ENCODE assay signal across 15 cellular contexts in genomic region chr11:75783416-75784084, GRCh38. TPM values are rescaled to one million over a fixed set of nuclear protein-coding genes. Genes with fewer than 3 reads are reported as not detected.
DNase-seq lines count a peak whose midpoint lies in the region; ATAC-seq and TF ChIP-seq lines count a peak whose summit lies in the region.
"Had no signal": no experiment of that assay in that cellular context is flagged by ENCODE, and none has a peak within 500 bp of the region (broad histone marks: within the 10 kb centered on the region; RNA-seq: fewer than 3 reads in every experiment).

No MANE protein-coding gene starts in this region.

- H3K36me3 Mint-ChIP-seq in endothelial cell (ENCODE audit: low read depth, unreplicated experiment) = no peaks in the 10 kb centered on the region
- H3K36me3 Mint-ChIP-seq: CD8-positive, alpha-beta memory T cell had no signal

- H3K4me3 ChIP-seq in BLaER1 = no peak overlapping the region
- H3K4me3 ChIP-seq in Loucy (ENCODE audit: low read length, poor library complexity, severe bottlenecking) = no peak overlapping the region
- H3K4me3 ChIP-seq in right lobe of liver = no peak overlapping the region
- H3K4me3 ChIP-seq: A549, GM12878, HAP-1 had no signal

- 54% methylated on average over 4 of the region's 4 CpGs for WGBS in right lobe of liver (ENCODE audit: insufficient coverage, low coverage, low lambda C conversion rate, missing lambda C conversion rate)

- H3K27me3 Mint-ChIP-seq in endothelial cell (ENCODE audit: unreplicated experiment) = peaks cover 6% of the 10 kb centered on the region
- H3K27me3 Mint-ChIP-seq: CD8-positive, alpha-beta memory T cell had no signal

- DNase-seq in endothelial cell (ENCODE audit: low spot score) (no peak), right lobe of liver (peak in 2 of 3 donors; percentile 62 to 78), LoVo (ENCODE audit: low spot score) (no peak), hepatic stellate cell (ENCODE audit: low spot score) (no peak), kidney glomerular epithelial cell (lab: John Stamatoyannopoulos, UW) (no peak)
- DNase-seq in stimulated activated CD4-positive, alpha-beta T cell treated with anti-CD3 and anti-CD28 coated beads, Interleukin-2, amount 100 ng/mL, for 48 hours = no peak
- DNase-seq: BE2C; Calu3; CD8-positive, alpha-beta memory T cell; DMS 273 treated with DMSO at 0.1 percent for 48 hours had no signal

- intact Hi-C loops in right lobe of liver (cut with DNase I) = no loop called here

- H3K9ac ChIP-seq in BLaER1 = no peak overlapping the region
- no peak overlapping the region for H3K9ac ChIP-seq in Loucy (ENCODE audit: low read depth, low read length, poor library complexity, severe bottlenecking)

- peak overlapping the region; percentile 43 for H3K4me2 ChIP-seq in BLaER1
- peak overlapping the region; percentile 32 for H3K4me2 ChIP-seq in Loucy (ENCODE audit: low read depth, low read length, poor library complexity, severe bottlenecking)
- H3K4me2 ChIP-seq: A549 had no signal

- peak; percentile 18 to 59 (median 40) for ATAC-seq in right lobe of liver
- ATAC-seq: A549, GM12878 had no signal

- H3F3A ChIP-seq in Loucy (ENCODE audit: low read depth) = no peaks in the 10 kb centered on the region

- H3K9me3 ChIP-seq in BLaER1 = no peaks in the 10 kb centered on the region
- no peaks in the 10 kb centered on the region for H3K9me3 ChIP-seq in Loucy (ENCODE audit: insufficient read depth, low read depth, low read length)
- H3K9me3 ChIP-seq in right lobe of liver = no peaks in the 10 kb centered on the region
- H3K9me3 ChIP-seq: A549, BE2C, HAP-1 had no signal

- H3K27ac Mint-ChIP-seq in endothelial cell (ENCODE audit: unreplicated experiment) = peak overlapping the region; percentile 36

- H4K20me1 ChIP-seq in BLaER1 = no peaks in the 10 kb centered on the region
- H4K20me1 ChIP-seq in Loucy (ENCODE audit: insufficient read depth, low read length, poor library complexity, severe bottlenecking) = no peaks in the 10 kb centered on the region

- no peak for TF ChIP-seq POLR2A in right lobe of liver (IDR thresholded peaks at IDR 0.05)

- peak overlapping the region; percentile 84 for H2AFZ ChIP-seq in Loucy (ENCODE audit: low read length)

- H3K27ac ChIP-seq in BLaER1 (no peak overlapping the region), right lobe of liver (peak overlapping the region in 2 of 3 donors; percentile 24 to 70)
- H3K27ac ChIP-seq: A549 had no signal

- H3K36me3 ChIP-seq in BLaER1 = no peaks in the 10 kb centered on the region
- no peaks in the 10 kb centered on the region for H3K36me3 ChIP-seq in Loucy (ENCODE audit: insufficient read depth, low read length)
- H3K36me3 ChIP-seq in right lobe of liver = peaks cover 0 to 13% (median 4%) of the 10 kb centered on the region in 4 donors
- H3K36me3 ChIP-seq: BE2C, HAP-1 had no signal

- H3K9me2 ChIP-seq in Loucy (replicated peaks; ENCODE audit: low read depth, low read length) = no peaks in the 10 kb centered on the region

- no peaks in the 10 kb centered on the region for H3K79me2 ChIP-seq in Loucy (ENCODE audit: insufficient read depth, low read length)

- H3K4me3 Mint-ChIP-seq in endothelial cell (ENCODE audit: unreplicated experiment) = no peak overlapping the region
- H3K4me3 Mint-ChIP-seq: CD8-positive, alpha-beta memory T cell had no signal

- peaks cover 4% of the 10 kb centered on the region for H3K4me1 Mint-ChIP-seq in endothelial cell (ENCODE audit: unreplicated experiment)
- H3K4me1 Mint-ChIP-seq: CD8-positive, alpha-beta memory T cell had no signal

- no peaks in the 10 kb centered on the region for H3K9me3 Mint-ChIP-seq in endothelial cell (ENCODE audit: unreplicated experiment)
- H3K9me3 Mint-ChIP-seq: CD8-positive, alpha-beta memory T cell had no signal

- no peak for TF ChIP-seq CTCF in Loucy (conservative IDR thresholded peaks at IDR 0.05; ENCODE audit: low read length)
- no peak for TF ChIP-seq CTCF in endothelial cell (IDR thresholded peaks at IDR 0.05; ENCODE audit: unreplicated experiment)
- no peak for TF ChIP-seq CTCF in right lobe of liver (IDR thresholded peaks at IDR 0.05)

- peaks cover 11% of the 10 kb centered on the region for H3K4me1 ChIP-seq in BLaER1
- peaks cover 11% of the 10 kb centered on the region for H3K4me1 ChIP-seq in Loucy (ENCODE audit: insufficient read depth, low read length, poor library complexity, severe bottlenecking)
- peaks cover 0 to 88% (median 38%) of the 10 kb centered on the region in 4 donors for H3K4me1 ChIP-seq in right lobe of liver
- H3K4me1 ChIP-seq: BE2C, HAP-1 had no signal

- no peaks in the 10 kb centered on the region for H3K27me3 ChIP-seq in BLaER1
- H3K27me3 ChIP-seq in Loucy (ENCODE audit: insufficient read depth, low read length, poor library complexity, severe bottlenecking) = no peaks in the 10 kb centered on the region
- H3K27me3 ChIP-seq in right lobe of liver = no peaks in the 10 kb centered on the region
- H3K27me3 ChIP-seq: BE2C had no signal

RNA-seq across cellular contexts. Expression of gene DGAT2, which starts 15.0 kb away (rescaled TPM):
- 0.51 TPM for total RNA-seq in endothelial cell (ENCODE audit: unreplicated experiment)
- 100 to 1,000 TPM in 5 of 6 experiments, 10 to 100 TPM in 1; 33.1 to 166 (median 124) TPM for total RNA-seq in right lobe of liver

RNA-seq across cellular contexts. Expression of gene UVRAG, which starts 31.5 kb away (rescaled TPM):
- total RNA-seq in endothelial cell (ENCODE audit: unreplicated experiment) (25.0 TPM), right lobe of liver (10 to 100 TPM in 3 of 6 experiments, 1 to 10 TPM in 3; 8.8 to 12.6 (median 10.3) TPM)

Comparison
In these comparisons a context has a peak if more than half of its experiments do, and no peak if none do; other contexts are left out.
1. DNase-seq: peak in right lobe of liver (2 of 3); none in endothelial cell (single experiment), stimulated activated CD4-positive, alpha-beta T cell treated with anti-CD3 and anti-CD28 coated beads, Interleukin-2, amount 100 ng/mL, for 48 hours (0 of 2), LoVo (single experiment), hepatic stellate cell (single experiment) and kidney glomerular epithelial cell (single experiment).
2. RNA of gene DGAT2, which starts 15.0 kb away (total RNA-seq): 33.1 to 166 TPM in right lobe of liver; 0.51 TPM in endothelial cell (single experiment); every median in the first group is over 10 times any median in the second.